Comparison of ENCODE assay signal across 14 cellular contexts in the genomic region with DNA sequence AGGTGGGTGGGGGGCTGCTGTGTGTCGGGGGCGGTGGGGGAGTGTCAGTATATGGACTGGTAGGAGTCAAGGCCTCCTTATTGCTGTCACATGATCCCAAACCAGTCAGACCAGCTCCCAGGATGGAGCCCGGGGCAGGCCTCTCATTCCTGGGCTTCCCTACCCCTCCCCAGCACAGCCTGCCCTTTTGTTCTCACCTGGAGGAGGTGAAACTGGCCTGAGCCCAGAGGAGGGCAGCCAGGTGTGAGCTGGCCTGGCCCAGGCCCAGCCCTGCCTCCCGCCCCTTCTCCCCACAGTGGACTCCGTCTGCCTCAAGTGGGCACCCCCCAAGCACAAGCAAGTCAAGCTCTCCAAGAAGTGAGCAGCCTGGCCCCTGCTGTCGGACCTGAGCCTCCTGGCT. TPM values are rescaled to one million over a fixed set of nuclear protein-coding genes. Genes with fewer than 3 reads are reported as not detected.
DNase-seq lines count a peak whose midpoint lies in the region; ATAC-seq, FAIRE-seq and TF ChIP-seq lines count a peak whose summit lies in the region.
"Had no signal": no experiment of that assay in that cellular context is flagged by ENCODE, and none has a peak within 500 bp of the region (broad histone marks: within the 10 kb centered on the region; RNA-seq: fewer than 3 reads in every experiment).

No MANE protein-coding gene starts in this region.

- DNase-seq in GM23338 (ENCODE audit: low spot score) = peak; percentile 74
- DNase-seq in keratinocyte (ENCODE audit: low read depth, low spot score) = no peak
- DNase-seq in smooth muscle cell (lab: John Stamatoyannopoulos, UW; ENCODE audit: unreplicated experiment) = no peak
- DNase-seq in chondrocyte (ENCODE audit: low spot score) = no peak
- no peak for DNase-seq in sigmoid colon
- no peak for DNase-seq in T-helper 9 cell
- DNase-seq: activated B cell treated with CpG ODN at 0.5 μM for 24 hours; activated T-cell treated with anti-CD3 and anti-CD28 coated beads, Interleukin-2, amount 50 U/mL, for 4 hours; nephron progenitor cell had no signal

- H3K4me1 Mint-ChIP-seq in GM23338 (peaks cover 47% of the 10 kb centered on the region), chondrocyte (ENCODE audit: low read depth) (peaks cover 5% of the 10 kb centered on the region)
- H3K4me1 Mint-ChIP-seq: activated B cell treated with CpG ODN at 0.5 μM for 24 hours had no signal

- TF ChIP-seq EP300 in sigmoid colon (IDR thresholded peaks at IDR 0.05) = no peak

- ATAC-seq in GM23338 (peak; percentile 66), HG03280 (IDR thresholded peaks at IDR 0.05; ENCODE audit: unreplicated experiment) (no peak)
- ATAC-seq: activated T-cell treated with anti-CD3 and anti-CD28 coated beads, Interleukin-2, amount 50 U/mL, for 4 hours had no signal

- H3K4me3 ChIP-seq in GM23338 = no peak overlapping the region
- H3K4me3 ChIP-seq in keratinocyte (ENCODE audit: control insufficient read depth in 2 of 3, extremely low read depth in 1 of 3, insufficient read depth in 2 of 3, low read depth in 1 of 3, low read length in 3 of 3) = peak overlapping the region in 1 of 3 experiments; percentile 12
- no peak overlapping the region for H3K4me3 ChIP-seq in smooth muscle cell
- no peak overlapping the region for H3K4me3 ChIP-seq in sigmoid colon
- H3K4me3 ChIP-seq: BLaER1, SJSA1 had no signal

- H3K9me1 ChIP-seq in keratinocyte (ENCODE audit: control insufficient read depth, extremely low read depth, insufficient read depth, low read length) = peaks cover 7% of the 10 kb centered on the region

- peak overlapping the region; percentile 33 for H3K4me3 Mint-ChIP-seq in GM23338
- no peak overlapping the region for H3K4me3 Mint-ChIP-seq in chondrocyte (ENCODE audit: unreplicated experiment)
- H3K4me3 Mint-ChIP-seq: activated B cell treated with CpG ODN at 0.5 μM for 24 hours; activated T-cell treated with anti-CD3 and anti-CD28 coated beads, Interleukin-2, amount 50 U/mL, for 4 hours; nephron progenitor cell had no signal

- peak; percentile 85 for FAIRE-seq in keratinocyte (lab: Jason Lieb, UNC)
- FAIRE-seq: astrocyte had no signal

- H3K9me2 ChIP-seq in GM23338 (ENCODE audit: insufficient read depth) = no peaks in the 10 kb centered on the region

- intact Hi-C loops in sigmoid colon (cut with DNase I) = no loop called here

- H3K4me1 ChIP-seq in GM23338 (ENCODE audit: insufficient read depth) = peaks cover 28% of the 10 kb centered on the region
- H3K4me1 ChIP-seq in keratinocyte (ENCODE audit: control insufficient read depth, extremely low read depth, insufficient read depth, low read length) = peaks cover 47% of the 10 kb centered on the region
- peaks cover 8% of the 10 kb centered on the region for H3K4me1 ChIP-seq in smooth muscle cell (ENCODE audit: low read depth)
- peaks cover 0 to 22% (median 8%) of the 10 kb centered on the region in 4 donors for H3K4me1 ChIP-seq in sigmoid colon
- H3K4me1 ChIP-seq: SJSA1 had no signal

- H3K36me3 ChIP-seq in GM23338 (ENCODE audit: insufficient read depth) = peaks cover 9% of the 10 kb centered on the region
- H3K36me3 ChIP-seq in keratinocyte (ENCODE audit: control insufficient read depth in 2 of 2, extremely low read depth in 1 of 2, insufficient read depth in 2 of 2, low read length in 2 of 2) = peaks cover 12 to 35% of the 10 kb centered on the region in 2 experiments
- H3K36me3 ChIP-seq in smooth muscle cell (ENCODE audit: low read depth) = no peaks in the 10 kb centered on the region
- peaks cover 47 to 65% (median 51%) of the 10 kb centered on the region in 4 donors for H3K36me3 ChIP-seq in sigmoid colon

- no peaks in the 10 kb centered on the region for H3K9me3 ChIP-seq in keratinocyte (ENCODE audit: control insufficient read depth, low read depth, low read length)
- no peaks in the 10 kb centered on the region for H3K9me3 ChIP-seq in smooth muscle cell (replicated peaks; ENCODE audit: low read depth)
- H3K9me3 ChIP-seq in sigmoid colon = no peaks in the 10 kb centered on the region
- H3K9me3 ChIP-seq: BLaER1, SJSA1 had no signal

- H3K36me3 Mint-ChIP-seq in GM23338 (ENCODE audit: low read depth) (peaks cover 45% of the 10 kb centered on the region), chondrocyte (ENCODE audit: low read depth) (peaks cover 6% of the 10 kb centered on the region)

- no peak for TF ChIP-seq POLR2A in sigmoid colon (IDR thresholded peaks at IDR 0.05)

- H4K20me1 ChIP-seq in GM23338 (replicated peaks; ENCODE audit: insufficient read depth) (no peaks in the 10 kb centered on the region; the same call in 1 of the 2 replicates), keratinocyte (ENCODE audit: control insufficient read depth, extremely low read depth, insufficient read depth, low read length) (peaks cover 3% of the 10 kb centered on the region), smooth muscle cell (ENCODE audit: low read depth) (peaks cover 5% of the 10 kb centered on the region)
- H4K20me1 ChIP-seq: BLaER1 had no signal

- dilution Hi-C loops in keratinocyte (cut with MboI; ENCODE audit: extremely low pct_ligation_motif_present, low sequenced_read_pairs) = no loop called here

- peaks cover 2% of the 10 kb centered on the region; the same call in 1 of the 3 replicates for H3K9me3 Mint-ChIP-seq in GM23338
- no peaks in the 10 kb centered on the region for H3K9me3 Mint-ChIP-seq in chondrocyte (ENCODE audit: low read depth)
- H3K9me3 Mint-ChIP-seq: activated B cell treated with CpG ODN at 0.5 μM for 24 hours; activated T-cell treated with anti-CD3 and anti-CD28 coated beads, Interleukin-2, amount 50 U/mL, for 4 hours; nephron progenitor cell had no signal

- H3K79me2 ChIP-seq in GM23338 (replicated peaks; ENCODE audit: insufficient read depth) = peaks cover 8% of the 10 kb centered on the region; the same call in 1 of the 2 replicates
- H3K79me2 ChIP-seq in keratinocyte (ENCODE audit: control insufficient read depth, insufficient read depth, low read length) = peaks cover 29% of the 10 kb centered on the region
- no peaks in the 10 kb centered on the region for H3K79me2 ChIP-seq in smooth muscle cell (ENCODE audit: low read depth)

- H3F3A ChIP-seq in GM23338 (replicated peaks; ENCODE audit: low read depth) (no peaks in the 10 kb centered on the region; the same call in 1 of the 2 replicates), smooth muscle cell (ENCODE audit: low read depth) (no peaks in the 10 kb centered on the region)

- TF ChIP-seq CTCF in GM23338 (conservative IDR thresholded peaks at IDR 0.05; ENCODE audit: low read depth in 2 of 2) = no peak
- TF ChIP-seq CTCF in VCaP (conservative IDR thresholded peaks at IDR 0.05) = no peak
- peak in 1 of 3 experiments; percentile 7 for TF ChIP-seq CTCF in keratinocyte (optimal IDR thresholded peaks at IDR 0.05 in 1 of 3, IDR thresholded peaks at IDR 0.05 in 1 of 3, conservative IDR thresholded peaks at IDR 0.05 in 1 of 3; ENCODE audit: extremely low read depth in 1 of 3, insufficient read depth in 2 of 3, low read length in 3 of 3)
- TF ChIP-seq CTCF in smooth muscle cell (IDR thresholded peaks at IDR 0.05; ENCODE audit: borderline replicate concordance, insufficient read depth, poor library complexity, severe bottlenecking) = no peak
- no peak for TF ChIP-seq CTCF in chondrocyte (IDR thresholded peaks at IDR 0.05)
- no peak for TF ChIP-seq CTCF in sigmoid colon (IDR thresholded peaks at IDR 0.05)

- H3K27me3 Mint-ChIP-seq in GM23338 (ENCODE audit: insufficient read depth, low read depth, poor library complexity) (peaks cover 23% of the 10 kb centered on the region), chondrocyte (ENCODE audit: low read depth) (no peaks in the 10 kb centered on the region)
- H3K27me3 Mint-ChIP-seq: activated B cell treated with CpG ODN at 0.5 μM for 24 hours had no signal

- H3K27ac Mint-ChIP-seq in GM23338 = peak overlapping the region; percentile 98
- no peak overlapping the region for H3K27ac Mint-ChIP-seq in chondrocyte (ENCODE audit: unreplicated experiment)
- H3K27ac Mint-ChIP-seq: activated B cell treated with CpG ODN at 0.5 μM for 24 hours had no signal

- H3K9ac ChIP-seq in keratinocyte (ENCODE audit: control insufficient read depth, extremely low read depth, insufficient read depth, low read length) (peak overlapping the region; percentile 54), smooth muscle cell (ENCODE audit: low read depth) (no peak overlapping the region)
- H3K9ac ChIP-seq: BLaER1 had no signal

- H3K27ac ChIP-seq in GM23338 (ENCODE audit: low read depth) (peak overlapping the region; percentile 84), VCaP (peak overlapping the region; percentile 73), keratinocyte (ENCODE audit: control insufficient read depth, insufficient read depth, low read length) (peak overlapping the region; percentile 49), smooth muscle cell (ENCODE audit: low read depth) (peak overlapping the region; percentile 39), sigmoid colon (peak overlapping the region in 2 of 4 donors; percentile 18 to 67)
- H3K27ac ChIP-seq: BLaER1, SJSA1 had no signal

- WGBS in smooth muscle cell (ENCODE audit: low lambda C conversion rate) = 66% methylated on average over 6 of the region's 6 CpGs
- 17 to 70% methylated on average over 6 of the region's 6 CpGs for WGBS in sigmoid colon, 2 donors

- H3K27me3 ChIP-seq in GM23338 (ENCODE audit: insufficient read depth) (no peaks in the 10 kb centered on the region), keratinocyte (ENCODE audit: control insufficient read depth, extremely low read depth, insufficient read depth, low read length) (no peaks in the 10 kb centered on the region), smooth muscle cell (ENCODE audit: low read depth) (no peaks in the 10 kb centered on the region), sigmoid colon (peaks cover 0 to 17% (median 5%) of the 10 kb centered on the region in 3 donors)
- H3K27me3 ChIP-seq: BLaER1, SJSA1 had no signal

- H3K4me2 ChIP-seq in GM23338 = peak overlapping the region; percentile 51; the same call in 1 of the 2 replicates
- peak overlapping the region; percentile 54 for H3K4me2 ChIP-seq in keratinocyte (ENCODE audit: control insufficient read depth, extremely low read depth, insufficient read depth, low read depth, low read length)
- H3K4me2 ChIP-seq in smooth muscle cell = no peak overlapping the region

- no peak overlapping the region for H2AFZ ChIP-seq in GM23338
- H2AFZ ChIP-seq in keratinocyte (ENCODE audit: control insufficient read depth, low read length) = no peak overlapping the region
- H2AFZ ChIP-seq in smooth muscle cell (ENCODE audit: low read depth) = no peak overlapping the region

RNA-seq across cellular contexts. Expression of a gene that starts 4.6 kb away (rescaled TPM):
- 75.9 and 77.0 TPM in 2 replicates for total RNA-seq in GM23338 (2014; rRNA removed; shearing (Covaris generic))
- polyA plus RNA-seq in GM23338 (2016; fragmentation: Nextera tagmentation; extraction: Ambion mirVana) = 59.2 and 65.3 TPM in 2 replicates
- polyA plus RNA-seq in keratinocyte = 31.2 to 65.3 TPM (median 46.4 TPM) in 3 replicates
- 98.4 TPM for polyA plus RNA-seq in keratinocyte (2011; ENCODE audit: low read depth)
- 29.2 and 43.2 TPM in 2 replicates for polyA plus RNA-seq in keratinocyte (2011; cell fraction: cytosol; rRNA removed)
- polyA plus RNA-seq in keratinocyte (2011; cell fraction: nucleus; rRNA removed) = 130 and 172 TPM in 2 replicates
- polyA plus RNA-seq in keratinocyte (2012; ENCODE audit: low replicate concordance) = 48.9 and 381 TPM in 2 replicates
- polyA minus RNA-seq in keratinocyte = 41.0 to 94.3 TPM (median 74.2 TPM) in 3 replicates
- 89.6 TPM for polyA minus RNA-seq in keratinocyte (2011; cell fraction: cytosol; rRNA and poly(A)+ RNA removed)
- 113 and 118 TPM in 2 replicates for polyA minus RNA-seq in keratinocyte (2011; cell fraction: nucleus; rRNA and poly(A)+ RNA removed)
- total RNA-seq in smooth muscle cell = 15.1 and 17.3 TPM in 2 replicates
- 13.9 and 68.0 TPM in 2 replicates for polyA plus RNA-seq in smooth muscle cell
- not detected in 3 replicates for total RNA-seq in chondrocyte
- 1 to 10 TPM in 2 of 4 donors, under 1 TPM in 1, not detected in 1; 0.16 to 3.2 (median 1.1) TPM for total RNA-seq in sigmoid colon
- 100 to 1,000 TPM in 1 of 3 donors, 10 to 100 TPM in 2; 54.7 to 342 (median 84.4) TPM for polyA plus RNA-seq in sigmoid colon
- total RNA-seq: activated B cell treated with CpG ODN at 0.5 μM for 24 hours, SJSA1 had no signal

RNA-seq across cellular contexts. Expression of a gene that starts 13.4 kb away (rescaled TPM):
- 84.8 and 85.4 TPM in 2 replicates for total RNA-seq in GM23338 (2014; rRNA removed; shearing (Covaris generic))
- 47.6 and 50.9 TPM in 2 replicates for polyA plus RNA-seq in GM23338 (2016; fragmentation: Nextera tagmentation; extraction: Ambion mirVana)
- polyA plus RNA-seq in keratinocyte = 25.9 to 26.4 TPM (median 26.1 TPM) in 3 replicates
- 21.1 TPM for polyA plus RNA-seq in keratinocyte (2011; ENCODE audit: low read depth)
- 16.3 and 17.4 TPM in 2 replicates for polyA plus RNA-seq in keratinocyte (2011; cell fraction: cytosol; rRNA removed)
- 40.6 and 41.8 TPM in 2 replicates for polyA plus RNA-seq in keratinocyte (2011; cell fraction: nucleus; rRNA removed)
- 20.1 and 28.2 TPM in 2 replicates for polyA plus RNA-seq in keratinocyte (2012; ENCODE audit: low replicate concordance)
- 13.0 to 20.1 TPM (median 15.9 TPM) in 3 replicates for polyA minus RNA-seq in keratinocyte
- polyA minus RNA-seq in keratinocyte (2011; cell fraction: cytosol; rRNA and poly(A)+ RNA removed) = 17.3 TPM
- polyA minus RNA-seq in keratinocyte (2011; cell fraction: nucleus; rRNA and poly(A)+ RNA removed) = 9.5 and 13.0 TPM in 2 replicates
- total RNA-seq in smooth muscle cell = 26.3 and 32.9 TPM in 2 replicates
- polyA plus RNA-seq in smooth muscle cell = 27.4 and 29.1 TPM in 2 replicates
- 28.3 to 43.2 TPM (median 34.7 TPM) in 3 replicates for total RNA-seq in chondrocyte
- 10 to 100 TPM; 57.1 to 65.7 (median 62.5) TPM for total RNA-seq in sigmoid colon
- polyA plus RNA-seq in sigmoid colon = 10 to 100 TPM; 31.2 to 54.0 (median 38.8) TPM

RNA-seq across cellular contexts. Expression of a gene that starts 19.0 kb away (rescaled TPM):
- total RNA-seq in GM23338 (2014; rRNA removed; shearing (Covaris generic)) = 1.3 and 1.4 TPM in 2 replicates
- polyA plus RNA-seq in GM23338 (2016; fragmentation: Nextera tagmentation; extraction: Ambion mirVana) = 0.91 and 1.4 TPM in 2 replicates
- polyA plus RNA-seq in keratinocyte = 0.08 to 0.95 TPM (median 0.43 TPM) in 3 replicates
- polyA plus RNA-seq in keratinocyte (2011; ENCODE audit: low read depth) = not detected
- polyA plus RNA-seq in keratinocyte (2011; cell fraction: cytosol; rRNA removed) = 0.21 and 0.42 TPM in 2 replicates
- 0.28 and 0.39 TPM in 2 replicates for polyA plus RNA-seq in keratinocyte (2011; cell fraction: nucleus; rRNA removed)
- 0.31 and 3.0 TPM in 2 replicates for polyA plus RNA-seq in keratinocyte (2012; ENCODE audit: low replicate concordance)
- polyA minus RNA-seq in keratinocyte = 0.26 TPM in 1 of 3 replicates, not detected in the others
- polyA minus RNA-seq in keratinocyte (2011; cell fraction: cytosol; rRNA and poly(A)+ RNA removed) = 3.5 TPM
- not detected in 2 replicates for polyA minus RNA-seq in keratinocyte (2011; cell fraction: nucleus; rRNA and poly(A)+ RNA removed)
- 1.6 TPM in 1 of 2 replicates, not detected in the other for total RNA-seq in smooth muscle cell
- 0.31 and 0.66 TPM in 2 replicates for polyA plus RNA-seq in smooth muscle cell
- 0.35 to 0.39 TPM in 2 of 3 replicates, not detected in the other for total RNA-seq in chondrocyte
- total RNA-seq in sigmoid colon = 1 to 10 TPM in 3 of 4 donors, under 1 TPM in 1; 0.83 to 7.3 (median 3.7) TPM
- polyA plus RNA-seq in sigmoid colon = 10 to 100 TPM in 1 of 3 donors, 1 to 10 TPM in 2; 4.7 to 10.2 (median 7.6) TPM

RNA-seq across cellular contexts. Expression of a gene that starts 22.7 kb away (rescaled TPM):
- 58.9 and 71.2 TPM in 2 replicates for total RNA-seq in GM23338 (2014; rRNA removed; shearing (Covaris generic))
- polyA plus RNA-seq in GM23338 (2016; fragmentation: Nextera tagmentation; extraction: Ambion mirVana) (35.9 and 36.1 TPM in 2 replicates), keratinocyte (17.2 to 35.7 TPM (median 19.9 TPM) in 3 replicates), smooth muscle cell (82.6 and 87.9 TPM in 2 replicates), sigmoid colon (10 to 100 TPM; 21.6 to 33.2 (median 32.1) TPM)
- polyA plus RNA-seq in keratinocyte (2011; ENCODE audit: low read depth) = 6.6 TPM
- polyA plus RNA-seq in keratinocyte (2011; cell fraction: cytosol; rRNA removed) = 20.0 and 36.7 TPM in 2 replicates
- 16.4 and 20.7 TPM in 2 replicates for polyA plus RNA-seq in keratinocyte (2011; cell fraction: nucleus; rRNA removed)
- 30.4 and 38.5 TPM in 2 replicates for polyA plus RNA-seq in keratinocyte (2012; ENCODE audit: low replicate concordance)
- 15.3 to 56.4 TPM (median 16.2 TPM) in 3 replicates for polyA minus RNA-seq in keratinocyte
- polyA minus RNA-seq in keratinocyte (2011; cell fraction: cytosol; rRNA and poly(A)+ RNA removed) = 32.4 TPM
- polyA minus RNA-seq in keratinocyte (2011; cell fraction: nucleus; rRNA and poly(A)+ RNA removed) = 7.4 and 9.0 TPM in 2 replicates
- total RNA-seq in smooth muscle cell (32.1 and 40.5 TPM in 2 replicates), chondrocyte (36.3 to 44.5 TPM (median 41.9 TPM) in 3 replicates), sigmoid colon (10 to 100 TPM; 29.5 to 42.7 (median 33.7) TPM)

RNA-seq across cellular contexts. Expression of a gene that starts 36.3 kb away (rescaled TPM):
- 100 and 106 TPM in 2 replicates for total RNA-seq in GM23338 (2014; rRNA removed; shearing (Covaris generic))
- polyA plus RNA-seq in GM23338 (2016; fragmentation: Nextera tagmentation; extraction: Ambion mirVana) = 89.6 and 96.5 TPM in 2 replicates
- 73.6 to 118 TPM (median 96.1 TPM) in 3 replicates for polyA plus RNA-seq in keratinocyte
- 4.4 TPM for polyA plus RNA-seq in keratinocyte (2011; ENCODE audit: low read depth)
- 92.3 and 99.5 TPM in 2 replicates for polyA plus RNA-seq in keratinocyte (2011; cell fraction: cytosol; rRNA removed)
- polyA plus RNA-seq in keratinocyte (2011; cell fraction: nucleus; rRNA removed) = 65.3 and 73.1 TPM in 2 replicates
- polyA plus RNA-seq in keratinocyte (2012; ENCODE audit: low replicate concordance) = 66.2 and 66.8 TPM in 2 replicates
- 70.2 to 111 TPM (median 76.4 TPM) in 3 replicates for polyA minus RNA-seq in keratinocyte
- 56.4 TPM for polyA minus RNA-seq in keratinocyte (2011; cell fraction: cytosol; rRNA and poly(A)+ RNA removed)
- polyA minus RNA-seq in keratinocyte (2011; cell fraction: nucleus; rRNA and poly(A)+ RNA removed) = 16.5 and 21.4 TPM in 2 replicates
- 232 and 253 TPM in 2 replicates for total RNA-seq in smooth muscle cell
- polyA plus RNA-seq in smooth muscle cell = 340 and 394 TPM in 2 replicates
- 167 to 199 TPM (median 193 TPM) in 3 replicates for total RNA-seq in chondrocyte
- total RNA-seq in sigmoid colon = 100 to 1,000 TPM; 107 to 165 (median 116) TPM
- 10 to 100 TPM; 30.5 to 66.5 (median 45.6) TPM for polyA plus RNA-seq in sigmoid colon
